ENCODE assay signal across 8 cellular contexts in genomic region chr16:88685156-88686061, GRCh38. TPM values are rescaled to one million over a fixed set of nuclear protein-coding genes. Genes with fewer than 3 reads are reported as not detected.
DNase-seq lines count a peak whose midpoint lies in the region; ATAC-seq and TF ChIP-seq lines count a peak whose summit lies in the region.

No MANE protein-coding gene starts in this region.

- H3K27ac ChIP-seq in Peyer's patch (peak overlapping the region; percentile 56 to 89 (median 68)), hepatocyte (peak overlapping the region; percentile 83)

- H3K9ac ChIP-seq in skeletal muscle satellite cell (ENCODE audit: low read depth, low read length), result no peak overlapping the region

- H3K4me3 Mint-ChIP-seq in activated naive CD8-positive, alpha-beta T cell treated with anti-CD3 and anti-CD28 coated beads for 36 hours, result peak overlapping the region; percentile 76

- in situ Hi-C loops in GM13977 (cut with MboI; ENCODE audit: low pct_unique_long_range_greater_than_20kb, low sequenced_read_pairs, unreplicated experiment), result no loop called here

- H3K4me1 ChIP-seq in Peyer's patch (peaks cover 0 to 46% (median 24%) of the 10 kb centered on the region in 4 donors), hepatocyte (ENCODE audit: insufficient read depth) (peaks cover 20% of the 10 kb centered on the region), skeletal muscle satellite cell (ENCODE audit: control insufficient read depth, insufficient read depth, low read length) (peaks cover 29% of the 10 kb centered on the region)

- no peaks in the 10 kb centered on the region for H3K9me2 ChIP-seq in hepatocyte (replicated peaks; ENCODE audit: insufficient read depth)

- DNase-seq in GM13977 (ENCODE audit: low spot score) (peak; percentile 71), Peyer's patch (peak in 2 of 3 donors; percentile 71 to 75), hepatocyte (ENCODE audit: low spot score) (peak; percentile 72), NCI-H774 (lab: John Stamatoyannopoulos, UW) (no peak)
- DNase-seq in activated naive CD8-positive, alpha-beta T cell treated with anti-CD3 and anti-CD28 coated beads for 36 hours, result peak; percentile 72

- TF ChIP-seq CTCF in GM13977 (IDR thresholded peaks at IDR 0.05; ENCODE audit: extremely low read depth, insufficient read depth, missing control alignments) (peak; percentile 61), Peyer's patch (IDR thresholded peaks at IDR 0.05) (peak; percentile 38 to 69 (median 50)), hepatocyte (IDR thresholded peaks at IDR 0.05; ENCODE audit: poor library complexity) (peak; percentile 64)

- H3K79me2 ChIP-seq in hepatocyte, result no peaks in the 10 kb centered on the region

- peak overlapping the region; percentile 61 to 76 (median 69) for H3K4me3 ChIP-seq in Peyer's patch
- peak overlapping the region; percentile 70 for H3K4me3 ChIP-seq in hepatocyte
- peak overlapping the region; percentile 66 for H3K4me3 ChIP-seq in skeletal muscle satellite cell (ENCODE audit: low read length)

- peaks cover 0 to 9% of the 10 kb centered on the region in 2 donors for H3K27me3 ChIP-seq in Peyer's patch
- H3K27me3 ChIP-seq in hepatocyte, result peaks cover 3% of the 10 kb centered on the region
- H3K27me3 ChIP-seq in skeletal muscle satellite cell (ENCODE audit: control insufficient read depth, insufficient read depth, low read length), result peaks cover 45% of the 10 kb centered on the region

- no peaks in the 10 kb centered on the region for H3K36me3 ChIP-seq in Peyer's patch
- H3K36me3 ChIP-seq in hepatocyte (replicated peaks; ENCODE audit: insufficient read depth, low read depth), result no peaks in the 10 kb centered on the region
- H3K36me3 ChIP-seq in skeletal muscle satellite cell (ENCODE audit: insufficient read depth, low read length), result no peaks in the 10 kb centered on the region

- no peak for ATAC-seq in HG02852 (IDR thresholded peaks at IDR 0.05; ENCODE audit: unreplicated experiment)
- ATAC-seq in HG03571 (IDR thresholded peaks at IDR 0.05; ENCODE audit: unreplicated experiment), result no peak

- H3K9me3 ChIP-seq in Peyer's patch (no peaks in the 10 kb centered on the region), hepatocyte (ENCODE audit: low read depth) (no peaks in the 10 kb centered on the region), skeletal muscle satellite cell (replicated peaks; ENCODE audit: low read length) (no peaks in the 10 kb centered on the region)

- peak overlapping the region; percentile 84 for H2AFZ ChIP-seq in hepatocyte

- H3K27me3 Mint-ChIP-seq in activated naive CD8-positive, alpha-beta T cell treated with anti-CD3 and anti-CD28 coated beads for 36 hours, result no peaks in the 10 kb centered on the region

- WGBS in hepatocyte (ENCODE audit: low lambda C conversion rate, missing lambda C conversion rate), result 11% methylated on average over 28 of the region's 33 CpGs

- peak overlapping the region; percentile 100 for H3K4me2 ChIP-seq in hepatocyte
- H3K4me2 ChIP-seq in skeletal muscle satellite cell (ENCODE audit: low read length), result peak overlapping the region; percentile 93

- peaks cover 37% of the 10 kb centered on the region for H3K4me1 Mint-ChIP-seq in activated naive CD8-positive, alpha-beta T cell treated with anti-CD3 and anti-CD28 coated beads for 36 hours

- no peaks in the 10 kb centered on the region for H3K36me3 Mint-ChIP-seq in activated naive CD8-positive, alpha-beta T cell treated with anti-CD3 and anti-CD28 coated beads for 36 hours

- no peak for TF ChIP-seq POLR2A in Peyer's patch (IDR thresholded peaks at IDR 0.05)

- H3K27ac Mint-ChIP-seq in activated naive CD8-positive, alpha-beta T cell treated with anti-CD3 and anti-CD28 coated beads for 36 hours, result no peak overlapping the region

- no peaks in the 10 kb centered on the region for H4K20me1 ChIP-seq in hepatocyte (ENCODE audit: insufficient read depth, poor library complexity, severe bottlenecking)

- H3K9me3 Mint-ChIP-seq in activated naive CD8-positive, alpha-beta T cell treated with anti-CD3 and anti-CD28 coated beads for 36 hours, result no peaks in the 10 kb centered on the region

RNA-seq across cellular contexts. Expression of gene SNAI3, which starts 0.9 kb away (rescaled TPM):
- total RNA-seq in Peyer's patch (under 1 TPM in 2 of 4 donors, not detected in 2; 0.70 to 0.80 TPM), hepatocyte (1.7 and 2.5 TPM in 2 replicates)
- total RNA-seq in activated naive CD8-positive, alpha-beta T cell treated with anti-CD3 and anti-CD28 coated beads for 36 hours, result 1 to 10 TPM; 2.0 to 2.2 TPM
- polyA plus RNA-seq in hepatocyte, result 4.1 and 5.0 TPM in 2 replicates
- total RNA-seq in skeletal muscle satellite cell (2012; rRNA removed), result 0.25 TPM in 1 of 2 replicates, not detected in the other

RNA-seq across cellular contexts. Expression of gene RNF166, which starts 20.8 kb away (rescaled TPM):
- total RNA-seq in Peyer's patch, result 10 to 100 TPM; 14.5 to 64.4 (median 23.1) TPM
- total RNA-seq in activated naive CD8-positive, alpha-beta T cell treated with anti-CD3 and anti-CD28 coated beads for 36 hours, result 10 to 100 TPM; 58.7 to 59.0 TPM
- 10.1 and 14.0 TPM in 2 replicates for total RNA-seq in hepatocyte
- polyA plus RNA-seq in hepatocyte, result 14.3 and 16.8 TPM in 2 replicates
- 8.7 and 9.4 TPM in 2 replicates for total RNA-seq in skeletal muscle satellite cell (2012; rRNA removed)

RNA-seq across cellular contexts. Expression of gene CTU2, which starts 20.9 kb away (rescaled TPM):
- total RNA-seq in Peyer's patch, result 10 to 100 TPM in 2 of 4 donors, 1 to 10 TPM in 2; 3.9 to 25.1 (median 9.3) TPM
- total RNA-seq in activated naive CD8-positive, alpha-beta T cell treated with anti-CD3 and anti-CD28 coated beads for 36 hours, result 10 to 100 TPM; 59.7 to 62.7 TPM
- 5.9 and 8.9 TPM in 2 replicates for total RNA-seq in hepatocyte
- 19.5 and 21.2 TPM in 2 replicates for polyA plus RNA-seq in hepatocyte
- total RNA-seq in skeletal muscle satellite cell (2012; rRNA removed), result 26.1 and 27.1 TPM in 2 replicates

RNA-seq across cellular contexts. Expression of gene MVD, which starts 22.5 kb away (rescaled TPM):
- total RNA-seq in Peyer's patch (100 to 1,000 TPM in 1 of 4 donors, 10 to 100 TPM in 3; 36.8 to 107 (median 60.6) TPM), hepatocyte (71.9 and 78.6 TPM in 2 replicates)
- total RNA-seq in activated naive CD8-positive, alpha-beta T cell treated with anti-CD3 and anti-CD28 coated beads for 36 hours, result 10 to 100 TPM; 53.3 to 56.6 TPM
- 142 and 152 TPM in 2 replicates for polyA plus RNA-seq in hepatocyte
- total RNA-seq in skeletal muscle satellite cell (2012; rRNA removed), result 34.1 and 83.4 TPM in 2 replicates

RNA-seq across cellular contexts. Expression of gene CYBA, which starts 34.6 kb away (rescaled TPM):
- total RNA-seq in Peyer's patch (100 to 1,000 TPM; 131 to 162 (median 141) TPM), hepatocyte (196 and 255 TPM in 2 replicates)
- total RNA-seq in activated naive CD8-positive, alpha-beta T cell treated with anti-CD3 and anti-CD28 coated beads for 36 hours, result 100 to 1,000 TPM; 197 to 204 TPM
- polyA plus RNA-seq in hepatocyte, result 419 and 516 TPM in 2 replicates
- total RNA-seq in skeletal muscle satellite cell (2012; rRNA removed), result 128 and 151 TPM in 2 replicates
